8 cellular contexts compared by ENCODE assay signal in the genomic region with DNA sequence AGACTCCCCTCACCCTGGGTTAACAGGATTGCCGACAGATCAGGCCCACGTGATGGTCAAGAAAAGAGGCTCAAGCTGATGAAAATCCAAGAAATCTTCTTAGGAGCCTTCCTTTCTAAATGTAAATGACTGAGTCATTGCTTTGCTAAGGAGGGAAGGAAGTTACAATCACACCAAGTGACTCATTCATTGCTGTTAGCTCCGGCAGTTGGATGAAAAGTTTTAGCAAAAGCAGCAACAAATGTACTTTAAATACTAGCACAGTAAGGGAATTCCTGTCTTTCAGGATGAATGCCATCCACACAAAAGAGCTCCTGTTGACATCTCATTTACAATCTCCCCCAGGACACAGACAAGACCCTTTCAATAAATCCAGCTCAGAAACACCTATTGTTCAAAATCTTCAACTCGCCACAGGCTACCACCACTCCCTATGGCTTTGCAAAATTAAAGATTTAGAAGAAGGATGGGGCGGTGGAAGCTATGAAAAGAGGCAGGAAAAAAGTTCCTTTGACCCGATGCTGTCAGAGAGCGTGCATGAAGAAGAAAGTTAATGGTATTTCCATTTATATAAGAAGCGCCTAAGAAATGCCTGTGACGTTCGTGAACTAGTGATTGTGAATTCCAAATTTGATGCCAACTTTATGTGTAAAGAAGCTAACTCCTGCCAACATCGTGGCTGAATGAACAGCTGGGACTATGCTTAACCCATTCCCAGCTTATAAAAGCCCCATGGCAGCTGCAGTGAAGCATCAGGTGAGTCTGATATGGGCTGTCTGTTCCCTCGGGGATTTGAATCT.
DNase-seq lines count a peak whose midpoint lies in the region; ATAC-seq, FAIRE-seq and TF ChIP-seq lines count a peak whose summit lies in the region.

No MANE protein-coding gene starts in this region.

- H3K27me3 ChIP-seq in CD8-positive, alpha-beta memory T cell (ENCODE audit: insufficient read depth, low read length, poor library complexity, severe bottlenecking): no peaks in the 10 kb centered on the region
- no peaks in the 10 kb centered on the region for H3K27me3 ChIP-seq in Peyer's patch
- no peaks in the 10 kb centered on the region for H3K27me3 ChIP-seq in keratinocyte (ENCODE audit: control insufficient read depth, extremely low read depth, insufficient read depth, low read length)

- no peaks in the 10 kb centered on the region for H3K9me3 ChIP-seq in CD8-positive, alpha-beta memory T cell (ENCODE audit: low read length)
- H3K9me3 ChIP-seq in Peyer's patch (no peaks in the 10 kb centered on the region), keratinocyte (ENCODE audit: control insufficient read depth, low read depth, low read length) (no peaks in the 10 kb centered on the region)

- H3K4me1 ChIP-seq in CD8-positive, alpha-beta memory T cell (ENCODE audit: insufficient read depth, low read length): peaks cover 44% of the 10 kb centered on the region
- peaks cover 0 to 19% (median 7%) of the 10 kb centered on the region in 4 donors for H3K4me1 ChIP-seq in Peyer's patch
- peaks cover 34% of the 10 kb centered on the region for H3K4me1 ChIP-seq in keratinocyte (ENCODE audit: control insufficient read depth, extremely low read depth, insufficient read depth, low read length)

- no peaks in the 10 kb centered on the region for H3K9me1 ChIP-seq in keratinocyte (ENCODE audit: control insufficient read depth, extremely low read depth, insufficient read depth, low read length)

- no peaks in the 10 kb centered on the region for H3K27me3 Mint-ChIP-seq in CD8-positive, alpha-beta memory T cell
- no peaks in the 10 kb centered on the region for H3K27me3 Mint-ChIP-seq in stimulated activated naive CD8-positive, alpha-beta T cell treated with anti-CD3 and anti-CD28 coated beads, Interleukin-15, amount 100 ng/mL, for 72 hours

- H4K20me1 ChIP-seq in keratinocyte (ENCODE audit: control insufficient read depth, extremely low read depth, insufficient read depth, low read length): no peaks in the 10 kb centered on the region

- H3K4me3 ChIP-seq in CD8-positive, alpha-beta memory T cell (ENCODE audit: low read length): peak overlapping the region; percentile 57
- H3K4me3 ChIP-seq in Peyer's patch (peak overlapping the region; percentile 1 to 45 (median 39)), keratinocyte (ENCODE audit: control insufficient read depth in 2 of 3, extremely low read depth in 1 of 3, insufficient read depth in 2 of 3, low read depth in 1 of 3, low read length in 3 of 3) (peak overlapping the region; percentile 34 to 75 (median 72))

- no peaks in the 10 kb centered on the region for H3K9me3 Mint-ChIP-seq in CD8-positive, alpha-beta memory T cell
- H3K9me3 Mint-ChIP-seq in stimulated activated naive CD8-positive, alpha-beta T cell treated with anti-CD3 and anti-CD28 coated beads, Interleukin-15, amount 100 ng/mL, for 72 hours: no peaks in the 10 kb centered on the region

- dilution Hi-C loops in keratinocyte (cut with MboI; ENCODE audit: extremely low pct_ligation_motif_present, low sequenced_read_pairs): no loop called here

- no peak overlapping the region for H3K27ac Mint-ChIP-seq in CD8-positive, alpha-beta memory T cell
- no peak overlapping the region for H3K27ac Mint-ChIP-seq in stimulated activated naive CD8-positive, alpha-beta T cell treated with anti-CD3 and anti-CD28 coated beads, Interleukin-15, amount 100 ng/mL, for 72 hours

- CTCF ChIA-PET in CD8-positive, alpha-beta memory T cell (lab: Charles Lee): interaction anchor here (0.7 to 2.6 kb wide), 8 partner anchors 10 to 322 kb away, joined by 3 to 41 read pairs (median 8); no protein-coding TSS in a partner anchor

- no peak for DNase-seq in CD8-positive, alpha-beta memory T cell
- DNase-seq in Peyer's patch (peak in 1 of 3 donors; percentile 63), keratinocyte (ENCODE audit: low read depth, low spot score) (no peak)
- DNase-seq in stimulated activated naive CD8-positive, alpha-beta T cell treated with anti-CD3 and anti-CD28 coated beads, Interleukin-15, amount 100 ng/mL, for 72 hours: peak in 1 of 2 donors; percentile 54

- H3K9ac ChIP-seq in keratinocyte (ENCODE audit: control insufficient read depth, extremely low read depth, insufficient read depth, low read length): peak overlapping the region; percentile 97

- POLR2A ChIA-PET in CD8-positive, alpha-beta memory T cell (lab: Charles Lee): interaction anchor here (0.8 to 2.9 kb wide), 8 partner anchors 9 to 342 kb away, joined by 3 to 36 read pairs (median 4); a partner anchor contains a TSS

- peaks cover 0 to 2% (median 0%) of the 10 kb centered on the region in 3 donors for H3K36me3 Mint-ChIP-seq in CD8-positive, alpha-beta memory T cell

- TF ChIP-seq CTCF in Peyer's patch (IDR thresholded peaks at IDR 0.05) (no peak), keratinocyte (optimal IDR thresholded peaks at IDR 0.05 in 1 of 3, IDR thresholded peaks at IDR 0.05 in 1 of 3, conservative IDR thresholded peaks at IDR 0.05 in 1 of 3; ENCODE audit: extremely low read depth in 1 of 3, insufficient read depth in 2 of 3, low read length in 3 of 3) (no peak)

- H2AFZ ChIP-seq in keratinocyte (ENCODE audit: control insufficient read depth, low read length): no peak overlapping the region

- no peaks in the 10 kb centered on the region for H3K79me2 ChIP-seq in keratinocyte (ENCODE audit: control insufficient read depth, insufficient read depth, low read length)

- H3K4me2 ChIP-seq in keratinocyte (ENCODE audit: control insufficient read depth, extremely low read depth, insufficient read depth, low read depth, low read length): peak overlapping the region; percentile 98

- H3K4me1 Mint-ChIP-seq in CD8-positive, alpha-beta memory T cell: peaks cover 13 to 20% (median 15%) of the 10 kb centered on the region in 3 donors
- peaks cover 18% of the 10 kb centered on the region for H3K4me1 Mint-ChIP-seq in stimulated activated naive CD8-positive, alpha-beta T cell treated with anti-CD3 and anti-CD28 coated beads, Interleukin-15, amount 100 ng/mL, for 72 hours

- FAIRE-seq in keratinocyte (lab: Jason Lieb, UNC): no peak

- ATAC-seq in HG03378 (IDR thresholded peaks at IDR 0.05; ENCODE audit: unreplicated experiment) (peak; percentile 33), HG02588 (IDR thresholded peaks at IDR 0.05; ENCODE audit: unreplicated experiment) (no peak), GM18517 (IDR thresholded peaks at IDR 0.05; ENCODE audit: unreplicated experiment) (no peak)
- ATAC-seq in stimulated activated naive CD8-positive, alpha-beta T cell treated with anti-CD3 and anti-CD28 coated beads, Interleukin-15, amount 100 ng/mL, for 72 hours: peak; percentile 61

- H3K4me3 Mint-ChIP-seq in CD8-positive, alpha-beta memory T cell: no peak overlapping the region
- H3K4me3 Mint-ChIP-seq in stimulated activated naive CD8-positive, alpha-beta T cell treated with anti-CD3 and anti-CD28 coated beads, Interleukin-15, amount 100 ng/mL, for 72 hours: no peak overlapping the region

- no peaks in the 10 kb centered on the region for H3K36me3 ChIP-seq in CD8-positive, alpha-beta memory T cell (ENCODE audit: insufficient read depth, low read length)
- no peaks in the 10 kb centered on the region for H3K36me3 ChIP-seq in Peyer's patch
- no peaks in the 10 kb centered on the region for H3K36me3 ChIP-seq in keratinocyte (ENCODE audit: control insufficient read depth in 2 of 2, extremely low read depth in 1 of 2, insufficient read depth in 2 of 2, low read length in 2 of 2)

- TF ChIP-seq POLR2A in Peyer's patch (IDR thresholded peaks at IDR 0.05): peak; percentile 16 to 30

- H3K27ac ChIP-seq in CD8-positive, alpha-beta memory T cell (ENCODE audit: low read depth, low read length): peak overlapping the region; percentile 94
- peak overlapping the region; percentile 77 to 92 (median 88) for H3K27ac ChIP-seq in Peyer's patch
- peak overlapping the region; percentile 93 for H3K27ac ChIP-seq in cingulate gyrus (ENCODE audit: low read depth, low read length)
- peak overlapping the region; percentile 100 for H3K27ac ChIP-seq in keratinocyte (ENCODE audit: control insufficient read depth, insufficient read depth, low read length)

Comparison
In these comparisons a context has a peak if more than half of its experiments do, and no peak if none do; other contexts are left out.
1. ATAC-seq: peak in HG03378 (single experiment) and stimulated activated naive CD8-positive, alpha-beta T cell treated with anti-CD3 and anti-CD28 coated beads, Interleukin-15, amount 100 ng/mL, for 72 hours (single experiment); none in HG02588 (single experiment) and GM18517 (single experiment).
2. Peak in every context shown above with its lines, with median percentiles within 50 percentile points of each other: H3K27ac ChIP-seq and H3K4me3 ChIP-seq.